Comparison of ENCODE assay signal across 15 cellular contexts in genomic region chr3:138441256-138441655, GRCh38.
"Had no signal": no experiment of that assay in that cellular context is flagged by ENCODE, and none has a peak within 500 bp of the region (broad histone marks: within the 10 kb centered on the region; RNA-seq: fewer than 3 reads in every experiment).

No MANE protein-coding gene starts in this region.

- H3K27me3 ChIP-seq: pancreas, uterus had no signal

- H3K27ac ChIP-seq: gastroesophageal sphincter, heart left ventricle, left ventricle myocardium inferior, pancreas, uterus had no signal

- DNase-seq: activated CD4-positive, alpha-beta memory T cell treated with anti-CD3 and anti-CD28 coated beads, Interleukin-2, amount 10 ng/mL, durations not matched to agents 7 days and 5 days; activated CD4-positive, alpha-beta T cell treated with anti-CD3 and anti-CD28 coated beads for 4 hours; activated CD8-positive, alpha-beta memory T cell treated with anti-CD3 and anti-CD28 coated beads, Interleukin-2, amount 10 ng/mL, durations not matched to agents 7 days and 5 days; activated naive CD4-positive, alpha-beta T cell treated with anti-CD3 and anti-CD28 coated beads for 36 hours; activated T-cell treated with anti-CD3 and anti-CD28 coated beads, Interleukin-2, amount 50 U/mL, for 1 hour; central memory CD4-positive, alpha-beta T cell; left ventricle myocardium inferior; naive thymus-derived CD4-positive, alpha-beta T cell; pancreas; stimulated activated naive B cell treated with anti-CD40 and anti-IgM and Interleukin-4, amounts not matched to agents 10 μg/mL and 1 μg/mL and 100 μg/mL, for 72 hours; uterus had no signal

- H3K4me3 ChIP-seq: gastroesophageal sphincter, heart left ventricle, left ventricle myocardium inferior, pancreas, uterus had no signal

- H3K9me3 ChIP-seq: gastroesophageal sphincter, heart left ventricle, left ventricle myocardium inferior, pancreas, uterus had no signal

- H3K36me3 ChIP-seq: gastroesophageal sphincter, heart left ventricle, left ventricle myocardium inferior, pancreas, uterus had no signal

- ATAC-seq: activated CD8-positive, alpha-beta memory T cell treated with anti-CD3 and anti-CD28 coated beads, Interleukin-2, amount 10 ng/mL, durations not matched to agents 7 days and 5 days; activated T-helper 17 cell treated with anti-CD3 and anti-CD28 coated beads, Interleukin-2, amount 50 U/mL, for 72 hours; gastroesophageal sphincter; heart left ventricle; naive thymus-derived CD4-positive, alpha-beta T cell; pancreas; sciatic nerve; stimulated activated naive B cell treated with anti-CD40 and anti-IgM and Interleukin-4, amounts not matched to agents 10 μg/mL and 1 μg/mL and 100 μg/mL, for 72 hours had no signal

- H3K4me1 ChIP-seq: gastroesophageal sphincter, pancreas, uterus had no signal
